13 cellular contexts compared by ENCODE assay signal in genomic region chr3:49616491-49616941, GRCh38.
DNase-seq lines count a peak whose midpoint lies in the region; ATAC-seq lines count a peak whose summit lies in the region.
"Had no signal": no experiment of that assay in that cellular context is flagged by ENCODE, and none has a peak within 500 bp of the region (broad histone marks: within the 10 kb centered on the region; RNA-seq: fewer than 3 reads in every experiment).

No MANE protein-coding gene starts in this region.

- ATAC-seq in HG03196 (IDR thresholded peaks at IDR 0.05; ENCODE audit: unreplicated experiment) (no peak), GM18907 (IDR thresholded peaks at IDR 0.05; ENCODE audit: unreplicated experiment) (no peak)
- ATAC-seq: natural killer cell treated with Interleukin-12 subunit alpha and Interleukin-12 subunit beta and Interleukin-15 and Interleukin-18, amount 100 ng/mL, for 72 hours; stimulated activated effector memory CD8-positive, alpha-beta T cell treated with anti-CD3 and anti-CD28 coated beads, Interleukin-12 subunit alpha, Interleukin-12 subunit beta, amount 100 ng/mL, for 72 hours had no signal

- peak; percentile 30 for DNase-seq in HCEC 1CT
- DNase-seq in astrocyte of the hippocampus (ENCODE audit: low read depth, low spot score): peak; percentile 94
- peak; percentile 72 for DNase-seq in kidney glomerular epithelial cell (lab: John Stamatoyannopoulos, UW)
- DNase-seq in smooth muscle cell of the brain vasculature (ENCODE audit: low read depth, low spot score): peak; percentile 95
- DNase-seq in NCI-H748 treated with DMSO at 0.1 percent for 48 hours (lab: John Stamatoyannopoulos, UW): no peak
- DNase-seq in HuH-7.5 (ENCODE audit: low spot score): no peak
- DNase-seq: activated naive CD8-positive, alpha-beta T cell treated with anti-CD3 and anti-CD28 coated beads for 36 hours; DMS153; NCI-H187 had no signal

Comparison
In these comparisons a context has a peak if more than half of its experiments do, and no peak if none do; other contexts are left out.
1. DNase-seq: peak in HCEC 1CT (single experiment), astrocyte of the hippocampus (single experiment), kidney glomerular epithelial cell (single experiment) and smooth muscle cell of the brain vasculature (single experiment); none in NCI-H748 treated with DMSO at 0.1 percent for 48 hours (single experiment) and HuH-7.5 (single experiment).